Comparison of ENCODE assay signal across 20 cellular contexts in the genomic region with DNA sequence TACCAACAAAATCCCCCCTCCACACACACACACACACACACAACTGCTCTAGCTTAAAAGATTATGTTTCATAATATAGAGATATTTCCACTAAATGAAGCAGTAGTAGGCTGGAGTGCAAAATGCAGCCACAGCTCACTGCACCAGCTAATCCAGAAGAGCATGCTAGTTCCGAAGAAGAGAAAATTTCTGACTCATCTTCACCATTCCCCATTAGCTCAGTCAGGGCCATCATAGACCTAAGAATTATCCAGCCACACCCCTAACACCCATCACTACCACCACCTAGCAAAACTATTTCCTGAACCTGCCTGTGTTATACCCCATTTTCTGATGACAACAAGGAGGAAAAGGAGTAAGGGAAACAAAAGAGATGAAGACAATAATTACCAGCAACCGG.
DNase-seq lines count a peak whose midpoint lies in the region; ATAC-seq and TF ChIP-seq lines count a peak whose summit lies in the region.
"Had no signal": no experiment of that assay in that cellular context is flagged by ENCODE, and none has a peak within 500 bp of the region (broad histone marks: within the 10 kb centered on the region; RNA-seq: fewer than 3 reads in every experiment).

No MANE protein-coding gene starts in this region.

- H3K9me3 ChIP-seq in naive thymus-derived CD4-positive, alpha-beta T cell (ENCODE audit: control insufficient read depth in 2 of 3, low read length in 3 of 3) = no peaks in the 10 kb centered on the region

- no peak overlapping the region for H3K27ac Mint-ChIP-seq in naive thymus-derived CD4-positive, alpha-beta T cell
- H3K27ac Mint-ChIP-seq: B cell; CD8-positive, alpha-beta T cell; IgD-negative memory B cell had no signal

- H3K4me1 Mint-ChIP-seq in naive thymus-derived CD4-positive, alpha-beta T cell = no peaks in the 10 kb centered on the region

- POLR2A ChIA-PET in naive thymus-derived CD4-positive, alpha-beta T cell (lab: Charles Lee) = no interaction called here

- H3K27me3 Mint-ChIP-seq in naive thymus-derived CD4-positive, alpha-beta T cell = peaks cover 0 to 6% (median 0%) of the 10 kb centered on the region in 5 donors
- H3K27me3 Mint-ChIP-seq: B cell, IgD-negative memory B cell had no signal

- H3K36me3 Mint-ChIP-seq in naive thymus-derived CD4-positive, alpha-beta T cell = peaks cover 0 to 5% (median 0%) of the 10 kb centered on the region in 5 donors
- H3K36me3 Mint-ChIP-seq: CD8-positive, alpha-beta T cell had no signal

- H3K36me3 ChIP-seq in naive thymus-derived CD4-positive, alpha-beta T cell (ENCODE audit: control insufficient read depth in 2 of 3, insufficient read depth in 3 of 3, low read length in 3 of 3) = no peaks in the 10 kb centered on the region
- H3K36me3 ChIP-seq: BLaER1 treated with 17β-estradiol and CSF1 and Interleukin-3, amounts not matched to agents 10 nM and 100 nM had no signal

- H3K9me3 Mint-ChIP-seq in naive thymus-derived CD4-positive, alpha-beta T cell = peaks cover 0 to 8% (median 3%) of the 10 kb centered on the region in 11 donors

- ATAC-seq in HG03196 (IDR thresholded peaks at IDR 0.05; ENCODE audit: unreplicated experiment) (no peak), HG02840 (IDR thresholded peaks at IDR 0.05; ENCODE audit: low FRiP score, unreplicated experiment) (no peak)
- ATAC-seq in naive thymus-derived CD4-positive, alpha-beta T cell = no peak
- ATAC-seq: CD8-positive, alpha-beta T cell; GM12878; HepG2 had no signal

- H3K4me3 Mint-ChIP-seq in naive thymus-derived CD4-positive, alpha-beta T cell = no peak overlapping the region
- H3K4me3 Mint-ChIP-seq: B cell; CD8-positive, alpha-beta T cell; IgD-negative memory B cell had no signal

- CTCF ChIA-PET in naive thymus-derived CD4-positive, alpha-beta T cell (lab: Charles Lee) = no interaction called here

- no peaks in the 10 kb centered on the region for H3K27me3 ChIP-seq in naive thymus-derived CD4-positive, alpha-beta T cell (ENCODE audit: control insufficient read depth in 2 of 2, insufficient read depth in 2 of 2, low read length in 2 of 2)
- H3K27me3 ChIP-seq: BLaER1 treated with 17β-estradiol and CSF1 and Interleukin-3, amounts not matched to agents 10 nM and 100 nM had no signal

- intact Hi-C loops in naive thymus-derived CD4-positive, alpha-beta T cell (cut with micrococcal nuclease) = no loop called here

- no peaks in the 10 kb centered on the region for H3K4me1 ChIP-seq in naive thymus-derived CD4-positive, alpha-beta T cell (ENCODE audit: control insufficient read depth in 2 of 2, insufficient read depth in 2 of 2, low read length in 2 of 2)
- H3K4me1 ChIP-seq: BLaER1 treated with 17β-estradiol and CSF1 and Interleukin-3, amounts not matched to agents 10 nM and 100 nM had no signal

- no peak overlapping the region for H3K4me3 ChIP-seq in epithelial cell of esophagus (ENCODE audit: low read length)
- no peak overlapping the region for H3K4me3 ChIP-seq in naive thymus-derived CD4-positive, alpha-beta T cell (ENCODE audit: low read length)
- H3K4me3 ChIP-seq: BLaER1 treated with 17β-estradiol and CSF1 and Interleukin-3, amounts not matched to agents 10 nM and 100 nM; GM12878; GM23248 had no signal

- TF ChIP-seq CTCF in epithelial cell of esophagus (IDR thresholded peaks at IDR 0.05; ENCODE audit: insufficient read depth, low read depth, low read length, missing control alignments) = no peak

- H3K27ac ChIP-seq in naive thymus-derived CD4-positive, alpha-beta T cell (ENCODE audit: low read depth, low read length) = no peak overlapping the region
- H3K27ac ChIP-seq: BLaER1 treated with 17β-estradiol and CSF1 and Interleukin-3, amounts not matched to agents 10 nM and 100 nM; GM23248 had no signal

- DNase-seq in HT1080 (ENCODE audit: low read depth) (peak; percentile 7), epithelial cell of esophagus (ENCODE audit: low read depth) (peak; percentile 54), kidney tubule cell (ENCODE audit: low spot score) (peak; percentile 48), mucosa of gallbladder (ENCODE audit: low spot score) (no peak)
- no peak for DNase-seq in naive thymus-derived CD4-positive, alpha-beta T cell
- DNase-seq: 8988T; CD8-positive, alpha-beta T cell; DMS 273 treated with DMSO at 0.1 percent for 48 hours; DMS53; DND-41; EL; GM23248; HCEC 1CT had no signal

Comparison
In these comparisons a context has a peak if more than half of its experiments do, and no peak if none do; other contexts are left out.
1. DNase-seq: peak in HT1080 (single experiment), epithelial cell of esophagus (single experiment) and kidney tubule cell (single experiment); none in mucosa of gallbladder (single experiment) and naive thymus-derived CD4-positive, alpha-beta T cell (0 of 9).